Comparison of ENCODE assay signal across 25 cellular contexts in the genomic region with DNA sequence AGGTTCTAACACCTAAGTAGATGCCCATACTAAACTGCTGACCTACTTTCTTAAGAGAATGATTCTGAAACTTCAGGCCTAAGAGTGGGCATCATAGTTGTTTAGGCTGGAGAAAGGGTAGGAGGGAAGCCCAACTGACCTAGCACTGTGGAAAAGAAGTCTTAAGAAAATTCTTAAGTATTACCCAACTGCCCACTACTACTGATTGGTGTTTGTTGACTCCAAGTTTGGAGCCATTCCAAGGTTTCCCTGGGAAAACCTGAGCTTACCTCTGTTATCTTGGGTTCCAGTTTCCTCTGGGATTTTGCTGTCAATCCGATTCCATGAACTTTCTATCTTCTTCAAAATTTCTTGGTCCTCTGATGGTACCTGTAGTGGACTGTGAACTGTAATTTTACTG.
"Had no signal": no experiment of that assay in that cellular context is flagged by ENCODE, and none has a peak within 500 bp of the region (broad histone marks: within the 10 kb centered on the region; RNA-seq: fewer than 3 reads in every experiment).

No MANE protein-coding gene starts in this region.

- H3K27ac Mint-ChIP-seq: activated CD4-positive, alpha-beta T cell treated with anti-CD3 and anti-CD28 coated beads, Interleukin-2, amount 10 ng/mL, durations not matched to agents 7 days and 5 days; activated CD8-positive, alpha-beta memory T cell treated with anti-CD3 and anti-CD28 coated beads, Interleukin-2, amount 10 ng/mL, durations not matched to agents 7 days and 5 days; activated CD8-positive, alpha-beta T cell treated with anti-CD3 and anti-CD28 coated beads for 36 hours; activated naive CD4-positive, alpha-beta T cell treated with anti-CD3 and anti-CD28 coated beads, Interleukin-2, amount 50 U/mL, for 24 hours; activated T-helper 1 cell treated with anti-CD3 and anti-CD28 coated beads, Interleukin-12 subunit alpha, Interleukin-12 subunit beta, Interleukin-2, Interleukin-4 antibody, amounts not matched to agents 30 ng/mL and 10 ng/mL and 1 ng/mL, durations not matched to agents 14 hours and 24 hours and 36 hours; memory B cell; T-helper 2 cell treated with Interferon-gamma antibody and Interleukin-4, amounts not matched to agents 5 μg/mL and 100 μg/mL, for 36 hours; type B pancreatic cell had no signal

- H3K27me3 Mint-ChIP-seq: activated CD4-positive, alpha-beta T cell treated with anti-CD3 and anti-CD28 coated beads, Interleukin-2, amount 10 ng/mL, durations not matched to agents 7 days and 5 days; activated CD8-positive, alpha-beta memory T cell treated with anti-CD3 and anti-CD28 coated beads, Interleukin-2, amount 10 ng/mL, durations not matched to agents 7 days and 5 days; activated CD8-positive, alpha-beta T cell treated with anti-CD3 and anti-CD28 coated beads for 36 hours; activated naive CD4-positive, alpha-beta T cell treated with anti-CD3 and anti-CD28 coated beads, Interleukin-2, amount 50 U/mL, for 24 hours; memory B cell; T-cell; type B pancreatic cell had no signal

- H3K4me3 ChIP-seq: coronary artery, smooth muscle cell, thoracic aorta, vagina had no signal

- H3K36me3 ChIP-seq: vagina had no signal

- H3K27me3 ChIP-seq: vagina had no signal

- H3K4me3 Mint-ChIP-seq: activated CD4-positive, alpha-beta T cell treated with anti-CD3 and anti-CD28 coated beads, Interleukin-2, amount 10 ng/mL, durations not matched to agents 7 days and 5 days; activated CD8-positive, alpha-beta memory T cell treated with anti-CD3 and anti-CD28 coated beads, Interleukin-2, amount 10 ng/mL, durations not matched to agents 7 days and 5 days; activated CD8-positive, alpha-beta T cell treated with anti-CD3 and anti-CD28 coated beads for 36 hours; activated naive CD4-positive, alpha-beta T cell treated with anti-CD3 and anti-CD28 coated beads, Interleukin-2, amount 50 U/mL, for 24 hours; activated T-helper 1 cell treated with anti-CD3 and anti-CD28 coated beads, Interleukin-12 subunit alpha, Interleukin-12 subunit beta, Interleukin-2, Interleukin-4 antibody, amounts not matched to agents 30 ng/mL and 10 ng/mL and 1 ng/mL, durations not matched to agents 14 hours and 24 hours and 36 hours; memory B cell; nephron progenitor cell; T-cell; T-helper 2 cell treated with Interferon-gamma antibody and Interleukin-4, amounts not matched to agents 5 μg/mL and 100 μg/mL, for 36 hours; type B pancreatic cell had no signal

- H3K4me1 Mint-ChIP-seq: nephron progenitor cell had no signal

- H3K9me3 Mint-ChIP-seq: activated CD8-positive, alpha-beta T cell treated with anti-CD3 and anti-CD28 coated beads for 36 hours; activated naive CD4-positive, alpha-beta T cell treated with anti-CD3 and anti-CD28 coated beads, Interleukin-2, amount 50 U/mL, for 24 hours; activated T-helper 1 cell treated with anti-CD3 and anti-CD28 coated beads, Interleukin-12 subunit alpha, Interleukin-12 subunit beta, Interleukin-2, Interleukin-4 antibody, amounts not matched to agents 30 ng/mL and 10 ng/mL and 1 ng/mL, durations not matched to agents 14 hours and 24 hours and 36 hours; memory B cell; nephron progenitor cell; T-cell; T-helper 2 cell treated with Interferon-gamma antibody and Interleukin-4, amounts not matched to agents 5 μg/mL and 100 μg/mL, for 36 hours; type B pancreatic cell had no signal

- DNase-seq: activated CD4-positive, alpha-beta T cell treated with anti-CD3 and anti-CD28 coated beads, Interleukin-2, amount 10 ng/mL, durations not matched to agents 7 days and 5 days; activated CD4-positive, CD25-positive, alpha-beta regulatory T cell treated with anti-CD3 and anti-CD28 coated beads, Interleukin-2, amount 50 U/mL, for 72 hours; activated CD8-positive, alpha-beta memory T cell treated with anti-CD3 and anti-CD28 coated beads, Interleukin-2, amount 10 ng/mL, durations not matched to agents 7 days and 5 days; activated CD8-positive, alpha-beta T cell treated with anti-CD3 and anti-CD28 coated beads for 36 hours; activated gamma-delta T cell treated with Interleukin-2 at 50 U/mL for 16 hours; activated T-cell treated with anti-CD3 and anti-CD28 coated beads for 4 hours; aorta; hippocampal formation; nephron progenitor cell; stimulated activated CD4-positive, alpha-beta T cell treated with anti-CD3 and anti-CD28 coated beads, Interleukin-15, amount 100 ng/mL, for 24 hours; stimulated activated CD8-positive, alpha-beta memory T cell treated with anti-CD3 and anti-CD28 coated beads, Interleukin-4, amount 100 ng/mL, for 48 hours; stimulated activated naive CD4-positive, alpha-beta T cell treated with Interleukin-2 at 50 U/mL for 16 hours; T-cell; WERI-Rb-1 had no signal

- H3K27ac ChIP-seq: coronary artery, parathyroid adenoma, thoracic aorta, vagina, WERI-Rb-1 had no signal

- ATAC-seq: activated CD8-positive, alpha-beta memory T cell treated with anti-CD3 and anti-CD28 coated beads, Interleukin-2, amount 10 ng/mL, durations not matched to agents 7 days and 5 days; activated CD8-positive, alpha-beta T cell treated with anti-CD3 and anti-CD28 coated beads for 36 hours; sciatic nerve; T-cell had no signal
